ENCODE assay signal across 21 cellular contexts in the genomic region with DNA sequence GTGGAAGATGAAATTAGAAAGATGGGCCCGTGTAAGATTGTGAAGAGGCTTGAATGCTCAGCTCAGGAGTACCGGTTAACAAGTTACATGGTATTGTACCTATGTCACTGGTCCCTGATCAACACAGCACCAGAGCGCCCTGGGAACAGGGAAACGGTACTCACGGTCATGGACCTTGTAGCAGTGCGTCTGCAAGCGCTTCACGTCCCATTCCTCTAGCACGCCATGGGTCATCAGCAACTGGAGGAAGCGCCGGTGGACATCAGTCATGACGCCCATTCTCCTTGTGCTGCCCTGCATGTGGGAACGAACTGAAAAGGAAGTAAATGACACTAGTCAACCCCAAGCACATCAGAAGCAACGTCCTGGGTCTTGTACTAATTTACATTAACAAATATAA. TPM values are rescaled to one million over a fixed set of nuclear protein-coding genes. Genes with fewer than 3 reads are reported as not detected.
DNase-seq lines count a peak whose midpoint lies in the region; ATAC-seq and TF ChIP-seq lines count a peak whose summit lies in the region.
"Had no signal": no experiment of that assay in that cellular context is flagged by ENCODE, and none has a peak within 500 bp of the region (broad histone marks: within the 10 kb centered on the region; RNA-seq: fewer than 3 reads in every experiment).

No MANE protein-coding gene starts in this region.

- no peaks in the 10 kb centered on the region for H3K9me3 Mint-ChIP-seq in activated naive CD4-positive, alpha-beta T cell treated with anti-CD3 and anti-CD28 coated beads, Interleukin-2, amount 50 U/mL, for 24 hours
- H3K9me3 Mint-ChIP-seq in activated naive CD4-positive, alpha-beta T cell treated with anti-CD3 and anti-CD28 coated beads, Interleukin-2, amount 50 U/mL, for 72 hours = peaks cover 4 to 9% of the 10 kb centered on the region in 2 donors
- no peaks in the 10 kb centered on the region for H3K9me3 Mint-ChIP-seq in WTC11
- H3K9me3 Mint-ChIP-seq: CD8-positive, alpha-beta memory T cell had no signal

- H3K4me3 ChIP-seq in fibroblast of lung (replicated peaks in 1 of 4; ENCODE audit: control extremely low read depth in 1 of 4, insufficient read depth in 1 of 4, low read depth in 3 of 4, low read length in 4 of 4) (no peak overlapping the region), sigmoid colon (no peak overlapping the region)
- H3K4me3 ChIP-seq: HAP-1, tibial artery had no signal

- POLR2A ChIA-PET in WTC11 (lab: Charles Lee) = no interaction called here

- no peaks in the 10 kb centered on the region for H3K79me2 ChIP-seq in fibroblast of lung (ENCODE audit: control insufficient read depth, insufficient read depth, low read length)

- no peak for ATAC-seq in activated naive CD4-positive, alpha-beta T cell treated with anti-CD3 and anti-CD28 coated beads, Interleukin-2, amount 50 U/mL, for 72 hours
- no peak for ATAC-seq in WTC11
- ATAC-seq in GM18861 (IDR thresholded peaks at IDR 0.05; ENCODE audit: unreplicated experiment) = no peak
- no peak for ATAC-seq in HG02981 (IDR thresholded peaks at IDR 0.05; ENCODE audit: unreplicated experiment)
- ATAC-seq: activated CD4-positive, alpha-beta T cell treated with anti-CD3 and anti-CD28 coated beads for 36 hours; activated CD8-positive, alpha-beta memory T cell treated with anti-CD3 and anti-CD28 coated beads, Interleukin-2, amount 10 ng/mL, durations not matched to agents 7 days and 5 days had no signal

- H2AFZ ChIP-seq in fibroblast of lung (ENCODE audit: low read length) = no peak overlapping the region

- peak overlapping the region; percentile 6 for H3K4me3 Mint-ChIP-seq in activated naive CD4-positive, alpha-beta T cell treated with anti-CD3 and anti-CD28 coated beads, Interleukin-2, amount 50 U/mL, for 24 hours
- no peak overlapping the region for H3K4me3 Mint-ChIP-seq in WTC11
- H3K4me3 Mint-ChIP-seq: activated CD4-positive, alpha-beta T cell treated with anti-CD3 and anti-CD28 coated beads for 36 hours; activated CD8-positive, alpha-beta memory T cell treated with anti-CD3 and anti-CD28 coated beads, Interleukin-2, amount 10 ng/mL, durations not matched to agents 7 days and 5 days; B cell; CD8-positive, alpha-beta memory T cell had no signal

- H3K27ac Mint-ChIP-seq in activated naive CD4-positive, alpha-beta T cell treated with anti-CD3 and anti-CD28 coated beads, Interleukin-2, amount 50 U/mL, for 24 hours = peak overlapping the region; percentile 53
- peak overlapping the region in 1 of 2 donors; percentile 37 for H3K27ac Mint-ChIP-seq in activated naive CD4-positive, alpha-beta T cell treated with anti-CD3 and anti-CD28 coated beads, Interleukin-2, amount 50 U/mL, for 72 hours
- H3K27ac Mint-ChIP-seq in WTC11 = no peak overlapping the region
- H3K27ac Mint-ChIP-seq: activated CD4-positive, alpha-beta T cell treated with anti-CD3 and anti-CD28 coated beads for 36 hours; activated CD8-positive, alpha-beta memory T cell treated with anti-CD3 and anti-CD28 coated beads, Interleukin-2, amount 10 ng/mL, durations not matched to agents 7 days and 5 days had no signal

- H3K27me3 ChIP-seq in fibroblast of lung (ENCODE audit: control insufficient read depth, insufficient read depth, low read length) (no peaks in the 10 kb centered on the region), sigmoid colon (no peaks in the 10 kb centered on the region)
- H3K27me3 ChIP-seq: brain microvascular endothelial cell, neutrophil, tibial artery had no signal

- H4K20me1 ChIP-seq in fibroblast of lung (ENCODE audit: control insufficient read depth, extremely low read depth, insufficient read depth, low read length) = no peaks in the 10 kb centered on the region

- no peak overlapping the region for H3K9ac ChIP-seq in fibroblast of lung (ENCODE audit: insufficient read depth, low read length)

- no peak for TF ChIP-seq EP300 in sigmoid colon (IDR thresholded peaks at IDR 0.05)

- H3K9me3 ChIP-seq in fibroblast of lung (ENCODE audit: control insufficient read depth, insufficient read depth, low read depth, low read length) = no peaks in the 10 kb centered on the region
- no peaks in the 10 kb centered on the region for H3K9me3 ChIP-seq in sigmoid colon
- H3K9me3 ChIP-seq: HAP-1, neutrophil, tibial artery had no signal

- peaks cover 1% of the 10 kb centered on the region for H3K36me3 ChIP-seq in fibroblast of lung (ENCODE audit: control insufficient read depth, insufficient read depth, low read length)
- peaks cover 0 to 19% (median 3%) of the 10 kb centered on the region in 4 donors for H3K36me3 ChIP-seq in sigmoid colon
- H3K36me3 ChIP-seq: brain microvascular endothelial cell had no signal

- H3K36me3 Mint-ChIP-seq in activated naive CD4-positive, alpha-beta T cell treated with anti-CD3 and anti-CD28 coated beads, Interleukin-2, amount 50 U/mL, for 24 hours = peaks cover 29% of the 10 kb centered on the region
- peaks cover 39 to 46% of the 10 kb centered on the region in 2 donors for H3K36me3 Mint-ChIP-seq in activated naive CD4-positive, alpha-beta T cell treated with anti-CD3 and anti-CD28 coated beads, Interleukin-2, amount 50 U/mL, for 72 hours
- H3K36me3 Mint-ChIP-seq in WTC11 = peaks cover 15% of the 10 kb centered on the region

- no peak for TF ChIP-seq POLR2A in sigmoid colon (IDR thresholded peaks at IDR 0.05)

- peaks cover 89% of the 10 kb centered on the region for H3K4me1 Mint-ChIP-seq in activated naive CD4-positive, alpha-beta T cell treated with anti-CD3 and anti-CD28 coated beads, Interleukin-2, amount 50 U/mL, for 24 hours
- peaks cover 13% of the 10 kb centered on the region for H3K4me1 Mint-ChIP-seq in WTC11

- no peak overlapping the region for H3K4me2 ChIP-seq in fibroblast of lung (ENCODE audit: extremely low read depth, insufficient read depth, low read length)

- no peaks in the 10 kb centered on the region for H3K27me3 Mint-ChIP-seq in activated naive CD4-positive, alpha-beta T cell treated with anti-CD3 and anti-CD28 coated beads, Interleukin-2, amount 50 U/mL, for 24 hours
- no peaks in the 10 kb centered on the region for H3K27me3 Mint-ChIP-seq in WTC11 (ENCODE audit: low read depth)
- H3K27me3 Mint-ChIP-seq: activated CD4-positive, alpha-beta T cell treated with anti-CD3 and anti-CD28 coated beads for 36 hours; activated CD8-positive, alpha-beta memory T cell treated with anti-CD3 and anti-CD28 coated beads, Interleukin-2, amount 10 ng/mL, durations not matched to agents 7 days and 5 days; B cell; CD8-positive, alpha-beta memory T cell had no signal

- DNase-seq in activated naive CD4-positive, alpha-beta T cell treated with anti-CD3 and anti-CD28 coated beads, Interleukin-2, amount 50 U/mL, for 72 hours (ENCODE audit: low spot score in 2 of 2) = no peak
- DNase-seq in fibroblast of lung (ENCODE audit: low read depth in 2 of 2) (no peak), sigmoid colon (no peak), WTC11 (ENCODE audit: low spot score) (no peak), pons (ENCODE audit: low spot score) (no peak)
- DNase-seq: activated CD4-positive, alpha-beta T cell treated with anti-CD3 and anti-CD28 coated beads for 36 hours; activated CD8-positive, alpha-beta memory T cell treated with anti-CD3 and anti-CD28 coated beads, Interleukin-2, amount 10 ng/mL, durations not matched to agents 7 days and 5 days; brain microvascular endothelial cell; CD8-positive, alpha-beta memory T cell; effector CD8-positive, alpha-beta T cell; Kasumi-1; NCI-H524; stimulated activated CD4-positive, alpha-beta T cell treated with anti-CD3 and anti-CD28 coated beads, Interleukin-2, amount 100 ng/mL, for 48 hours; stimulated activated naive CD4-positive, alpha-beta T cell; tibial artery had no signal

- CTCF ChIA-PET in WTC11 (lab: Charles Lee) = no interaction called here

- H3K27ac ChIP-seq in fibroblast of lung (ENCODE audit: insufficient read depth, low read length) = peak overlapping the region; percentile 30
- H3K27ac ChIP-seq in sigmoid colon = peak overlapping the region; percentile 66 to 86 (median 81)
- H3K27ac ChIP-seq: brain microvascular endothelial cell, neutrophil, tibial artery had no signal

- H3K4me1 ChIP-seq in fibroblast of lung (ENCODE audit: control insufficient read depth, extremely low read depth, insufficient read depth, low read length) = peaks cover 19% of the 10 kb centered on the region
- H3K4me1 ChIP-seq in sigmoid colon = peaks cover 0 to 56% (median 46%) of the 10 kb centered on the region in 4 donors

- intact Hi-C loops in sigmoid colon (cut with DNase I) = no loop called here

- WGBS in sigmoid colon, 2 donors = 90 to 94% methylated on average over 14 of the region's 14 CpGs

- TF ChIP-seq CTCF in fibroblast of lung (conservative IDR thresholded peaks at IDR 0.05 in 1 of 2, IDR thresholded peaks at IDR 0.05 in 1 of 2; ENCODE audit: low read depth in 1 of 2, low read length in 2 of 2) (no peak), sigmoid colon (IDR thresholded peaks at IDR 0.05) (no peak), WTC11 (IDR thresholded peaks at IDR 0.05) (no peak)

TF ChIP-seq in WTC11, 78 proteins besides CTCF, POLR2A, EP300 and RAD21 (continues in another document):
- TF ChIP-seq MXD4 (CRISPR knock-in tag; IDR thresholded peaks at IDR 0.05; ENCODE audit: borderline replicate concordance) (no peak), ZNF671 (CRISPR knock-in tag; IDR thresholded peaks at IDR 0.05) (no peak)

RNA-seq across cellular contexts. Expression of a gene that starts 11.3 kb away (rescaled TPM):
- 100 to 1,000 TPM; 106 to 132 TPM for total RNA-seq in activated naive CD4-positive, alpha-beta T cell treated with anti-CD3 and anti-CD28 coated beads, Interleukin-2, amount 50 U/mL, for 72 hours
- total RNA-seq in fibroblast of lung = 124 and 142 TPM in 2 replicates
- polyA plus RNA-seq in fibroblast of lung = 48.8 and 62.3 TPM in 2 replicates
- polyA plus RNA-seq in fibroblast of lung (2012) = 99.0 and 130 TPM in 2 replicates
- 141 and 163 TPM in 2 replicates for polyA minus RNA-seq in fibroblast of lung (ENCODE audit: low replicate concordance)
- 10 to 100 TPM; 32.5 to 51.0 (median 45.1) TPM for total RNA-seq in sigmoid colon
- polyA plus RNA-seq in sigmoid colon = 10 to 100 TPM; 54.7 to 65.2 (median 64.2) TPM
- total RNA-seq in WTC11 (2021) = 29.4 to 44.8 TPM (median 43.8 TPM) in 3 replicates

RNA-seq across cellular contexts. Expression of a gene that starts 53.9 kb away (rescaled TPM):
- 10 to 100 TPM in 1 of 2 donors, 1 to 10 TPM in 1; 9.2 to 10.8 TPM for total RNA-seq in activated naive CD4-positive, alpha-beta T cell treated with anti-CD3 and anti-CD28 coated beads, Interleukin-2, amount 50 U/mL, for 72 hours
- total RNA-seq in fibroblast of lung (1.8 and 3.6 TPM in 2 replicates), sigmoid colon (1 to 10 TPM; 2.5 to 6.8 (median 3.7) TPM), WTC11 (2021) (10.9 to 16.5 TPM (median 11.7 TPM) in 3 replicates)
- polyA plus RNA-seq in fibroblast of lung (2.0 and 2.9 TPM in 2 replicates), sigmoid colon (1 to 10 TPM; 5.1 to 5.4 (median 5.4) TPM)
- polyA plus RNA-seq in fibroblast of lung (2012) = 2.9 and 3.8 TPM in 2 replicates
- polyA minus RNA-seq in fibroblast of lung (ENCODE audit: low replicate concordance) = 7.1 and 8.2 TPM in 2 replicates

RNA-seq across cellular contexts. Expression of a gene that starts 56.5 kb away (rescaled TPM):
- 100 to 1,000 TPM; 166 to 218 TPM for total RNA-seq in activated naive CD4-positive, alpha-beta T cell treated with anti-CD3 and anti-CD28 coated beads, Interleukin-2, amount 50 U/mL, for 72 hours
- total RNA-seq in fibroblast of lung (21.1 and 23.6 TPM in 2 replicates), sigmoid colon (100 to 1,000 TPM in 2 of 4 donors, 10 to 100 TPM in 2; 54.6 to 177 (median 102) TPM), WTC11 (2021) (22.2 to 28.7 TPM (median 22.4 TPM) in 3 replicates)
- polyA plus RNA-seq in fibroblast of lung (17.1 and 25.5 TPM in 2 replicates), sigmoid colon (100 to 1,000 TPM in 1 of 3 donors, 10 to 100 TPM in 2; 16.9 to 105 (median 19.8) TPM)
- polyA plus RNA-seq in fibroblast of lung (2012) = 16.8 and 23.5 TPM in 2 replicates
- 57.5 and 131 TPM in 2 replicates for polyA minus RNA-seq in fibroblast of lung (ENCODE audit: low replicate concordance)
